In the genomic region with DNA sequence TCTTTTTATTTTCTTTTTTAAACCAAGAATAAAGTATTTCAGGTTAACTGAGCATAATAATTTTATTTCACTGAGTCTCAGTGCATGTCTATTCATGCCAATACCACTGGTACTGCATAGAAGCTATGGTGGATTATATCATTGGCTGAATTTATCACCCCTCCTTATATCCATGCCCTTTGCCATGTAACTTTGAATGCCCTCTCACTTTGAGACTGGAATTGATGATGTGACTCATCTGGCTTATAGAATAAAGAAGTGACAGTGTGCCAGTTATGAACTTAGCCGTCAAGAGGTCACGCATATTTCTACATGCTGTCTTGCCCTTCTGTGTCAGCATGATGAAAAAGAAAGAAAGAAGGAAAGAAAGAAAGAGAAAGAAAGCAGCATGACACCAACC, we compare ENCODE assay signal across 1 cellular context.
TF ChIP-seq lines count a peak whose summit lies in the region.

No MANE protein-coding gene starts in this region.

TF ChIP-seq in SK-N-SH treated with all-trans-retinoic acid at 6 μM for 48 hours, 23 proteins besides CTCF, POLR2A, EP300 and RAD21 (continued from another document):
- no peak for TF ChIP-seq PATZ1 (CRISPR knock-in tag; IDR thresholded peaks at IDR 0.05; ENCODE audit: borderline replicate concordance)
- TF ChIP-seq SNAI2 (CRISPR knock-in tag; IDR thresholded peaks at IDR 0.05): no peak
- TF ChIP-seq RARB (CRISPR knock-in tag; IDR thresholded peaks at IDR 0.05): no peak
- TF ChIP-seq, protein P1, sequence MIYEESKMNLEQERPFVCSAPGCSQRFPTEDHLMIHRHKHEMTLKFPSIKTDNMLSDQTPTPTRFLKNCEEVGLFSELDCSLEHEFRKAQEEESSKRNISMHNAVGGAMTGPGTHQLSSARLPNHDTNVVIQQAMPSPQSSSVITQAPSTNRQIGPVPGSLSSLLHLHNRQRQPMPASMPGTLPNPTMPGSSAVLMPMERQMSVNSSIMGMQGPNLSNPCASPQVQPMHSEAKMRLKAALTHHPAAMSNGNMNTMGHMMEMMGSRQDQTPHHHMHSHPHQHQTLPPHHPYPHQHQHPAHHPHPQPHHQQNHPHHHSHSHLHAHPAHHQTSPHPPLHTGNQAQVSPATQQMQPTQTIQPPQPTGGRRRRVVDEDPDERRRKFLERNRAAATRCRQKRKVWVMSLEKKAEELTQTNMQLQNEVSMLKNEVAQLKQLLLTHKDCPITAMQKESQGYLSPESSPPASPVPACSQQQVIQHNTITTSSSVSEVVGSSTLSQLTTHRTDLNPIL (CRISPR knock-in tag; IDR thresholded peaks at IDR 0.05; ENCODE audit: low read depth): no peak
- TF ChIP-seq OSR1 (CRISPR knock-in tag; IDR thresholded peaks at IDR 0.05): no peak
- TF ChIP-seq, protein P2, sequence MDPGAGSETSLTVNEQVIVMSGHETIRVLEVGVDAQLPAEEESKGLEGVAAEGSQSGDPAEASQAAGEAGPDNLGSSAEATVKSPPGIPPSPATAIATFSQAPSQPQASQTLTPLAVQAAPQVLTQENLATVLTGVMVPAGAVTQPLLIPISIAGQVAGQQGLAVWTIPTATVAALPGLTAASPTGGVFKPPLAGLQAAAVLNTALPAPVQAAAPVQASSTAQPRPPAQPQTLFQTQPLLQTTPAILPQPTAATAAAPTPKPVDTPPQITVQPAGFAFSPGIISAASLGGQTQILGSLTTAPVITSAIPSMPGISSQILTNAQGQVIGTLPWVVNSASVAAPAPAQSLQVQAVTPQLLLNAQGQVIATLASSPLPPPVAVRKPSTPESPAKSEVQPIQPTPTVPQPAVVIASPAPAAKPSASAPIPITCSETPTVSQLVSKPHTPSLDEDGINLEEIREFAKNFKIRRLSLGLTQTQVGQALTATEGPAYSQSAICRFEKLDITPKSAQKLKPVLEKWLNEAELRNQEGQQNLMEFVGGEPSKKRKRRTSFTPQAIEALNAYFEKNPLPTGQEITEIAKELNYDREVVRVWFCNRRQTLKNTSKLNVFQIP (CRISPR knock-in tag; IDR thresholded peaks at IDR 0.05; ENCODE audit: borderline replicate concordance, low read depth): no peak
- TF ChIP-seq TCF4 (CRISPR knock-in tag; IDR thresholded peaks at IDR 0.05; ENCODE audit: borderline replicate concordance): no peak
